13 cellular contexts compared by ENCODE assay signal in the genomic region with DNA sequence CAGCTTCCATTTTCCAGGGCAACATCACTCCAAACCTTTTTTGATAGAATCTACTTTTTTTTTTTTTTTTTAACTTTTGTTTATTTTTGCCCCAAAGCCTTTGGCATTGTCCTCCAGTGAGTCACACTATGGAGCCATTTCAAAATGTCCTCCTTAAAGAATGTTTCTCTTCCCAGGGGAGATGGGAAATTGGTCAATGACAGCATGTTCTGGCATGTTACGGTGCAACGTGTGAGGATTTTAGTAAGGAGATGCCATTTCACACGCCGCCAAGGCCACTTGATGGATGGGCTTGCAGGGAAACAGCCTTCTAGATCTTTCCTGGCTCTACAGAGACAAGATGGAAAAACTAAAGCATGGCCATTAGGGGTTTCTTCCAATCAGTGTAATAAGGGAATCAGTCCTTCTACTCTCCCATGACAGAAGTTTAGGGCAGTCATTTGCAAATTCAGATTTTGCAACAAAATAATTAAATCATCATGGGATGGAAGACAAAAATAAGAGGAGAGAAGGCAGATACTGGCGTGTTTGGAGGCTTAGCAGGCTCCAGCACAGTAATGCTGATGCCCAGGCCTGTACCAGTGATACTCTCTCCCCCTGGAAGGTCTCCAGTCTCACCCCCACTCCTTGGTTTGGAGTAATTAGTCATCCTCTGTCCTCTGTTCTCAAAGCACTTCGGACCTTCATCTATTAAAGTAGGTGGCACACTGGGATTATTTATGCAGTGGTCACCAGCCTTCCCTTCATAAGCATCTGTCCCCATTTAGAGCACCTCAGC. TPM values are rescaled to one million over a fixed set of nuclear protein-coding genes. Genes with fewer than 3 reads are reported as not detected.
A peak's percentile ranks its signal among the peaks of the same experiment; 100 is the strongest.
DNase-seq lines count a peak whose midpoint lies in the region; ATAC-seq, FAIRE-seq and TF ChIP-seq lines count a peak whose summit lies in the region.
"Had no signal": no experiment of that assay in that cellular context is flagged by ENCODE, and none has a peak within 500 bp of the region (broad histone marks: within the 10 kb centered on the region; RNA-seq: fewer than 3 reads in every experiment).

No MANE protein-coding gene starts in this region.

- H3K36me3 Mint-ChIP-seq in chondrocyte (ENCODE audit: low read depth): no peaks in the 10 kb centered on the region

- CTCF ChIA-PET in GM10248 (lab: Yijun Ruan, JAX): interaction anchor here (1.7 kb wide), 1 partner anchor 66 kb away, joined by 5 read pairs; no protein-coding TSS in a partner anchor

- DNase-seq in DMS 273 (lab: John Stamatoyannopoulos, UW; ENCODE audit: unreplicated experiment) (peak; percentile 39), DMS 273 treated with DMSO at 0.1 percent for 48 hours (lab: John Stamatoyannopoulos, UW) (no peak), chondrocyte (ENCODE audit: low spot score) (no peak), kidney tubule cell (ENCODE audit: low spot score) (peak; percentile 70), urothelium cell line (ENCODE audit: low spot score) (peak; percentile 63), GM10248 (ENCODE audit: extremely low spot score) (no peak)
- no peak for DNase-seq in stimulated activated CD4-positive, alpha-beta T cell treated with anti-CD3 and anti-CD28 coated beads, Interleukin-4, amount 100 ng/mL, for 1 hour
- DNase-seq: activated effector memory CD4-positive, alpha-beta T cell treated with anti-CD3 and anti-CD28 coated beads, Interleukin-2, amount 50 U/mL, for 16 hours; effector memory CD4-positive, alpha-beta T cell; kidney; NCI-H1436 had no signal

- H3K9me3 Mint-ChIP-seq in chondrocyte (ENCODE audit: low read depth): peaks cover 7% of the 10 kb centered on the region

- no peak for TF ChIP-seq CTCF in chondrocyte (IDR thresholded peaks at IDR 0.05)
- TF ChIP-seq CTCF in GM10248 (IDR thresholded peaks at IDR 0.05; ENCODE audit: control extremely low read depth, extremely low read depth, low read depth, missing control alignments): no peak

- peak; percentile 85 for FAIRE-seq in urothelium cell line (lab: Jason Lieb, UNC)
- FAIRE-seq: kidney had no signal

- ATAC-seq in HG03432 (IDR thresholded peaks at IDR 0.05; ENCODE audit: unreplicated experiment): no peak

- peak overlapping the region; percentile 83 for H3K27ac Mint-ChIP-seq in chondrocyte (ENCODE audit: unreplicated experiment)

- H3K4me3 Mint-ChIP-seq in chondrocyte (ENCODE audit: unreplicated experiment): no peak overlapping the region

- no peaks in the 10 kb centered on the region for H3K27me3 Mint-ChIP-seq in chondrocyte (ENCODE audit: low read depth)

- H3K4me1 Mint-ChIP-seq in chondrocyte (ENCODE audit: low read depth): peaks cover 56% of the 10 kb centered on the region

- POLR2A ChIA-PET in GM10248 (lab: Yijun Ruan, JAX): no interaction called here

RNA-seq across cellular contexts. Expression of gene TRIL, which starts 30.9 kb away (rescaled TPM):
- 0.92 to 1.7 TPM (median 0.92 TPM) in 3 replicates for total RNA-seq in chondrocyte
- total RNA-seq: PC-9 had no signal

Comparison
In these comparisons a context has a peak if more than half of its experiments do, and no peak if none do; other contexts are left out.
1. DNase-seq: peak in DMS 273 (single experiment), kidney tubule cell (single experiment) and urothelium cell line (single experiment); none in DMS 273 treated with DMSO at 0.1 percent for 48 hours (single experiment), chondrocyte (single experiment), stimulated activated CD4-positive, alpha-beta T cell treated with anti-CD3 and anti-CD28 coated beads, Interleukin-4, amount 100 ng/mL, for 1 hour (single experiment) and GM10248 (single experiment).